8 cellular contexts compared by ENCODE assay signal in the genomic region with DNA sequence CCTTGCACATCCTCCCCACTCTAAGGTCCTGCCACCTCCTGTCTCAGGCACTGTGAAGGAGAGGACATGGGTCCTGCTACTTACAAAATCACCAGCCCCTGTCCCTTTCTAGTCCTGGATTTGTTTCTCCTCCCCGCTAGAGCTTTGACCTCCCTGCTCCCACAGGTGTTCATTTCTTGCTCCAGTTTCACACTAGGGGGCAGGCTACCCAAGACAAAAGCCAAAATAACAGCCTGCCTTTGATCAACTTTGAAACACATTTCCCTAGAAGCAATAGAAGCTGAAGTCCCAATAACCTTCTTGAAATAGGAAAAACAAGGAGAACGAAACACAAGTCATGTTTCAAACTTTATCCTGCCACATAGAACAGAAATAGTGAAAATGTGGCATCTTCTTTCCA.
DNase-seq lines count a peak whose midpoint lies in the region; ATAC-seq, FAIRE-seq and TF ChIP-seq lines count a peak whose summit lies in the region.

No MANE protein-coding gene starts in this region.

- intact Hi-C loops in vagina (cut with DNase I), result no loop called here

- H3K36me3 Mint-ChIP-seq in activated naive CD4-positive, alpha-beta T cell treated with anti-CD3 and anti-CD28 coated beads, Interleukin-2, amount 50 U/mL, for 72 hours, result no peaks in the 10 kb centered on the region

- H3K27me3 ChIP-seq in MG63 (no peaks in the 10 kb centered on the region), vagina (no peaks in the 10 kb centered on the region)

- H3K4me3 ChIP-seq in MG63 (no peak overlapping the region), vagina (no peak overlapping the region)

- no peak for TF ChIP-seq POLR2A in vagina (IDR thresholded peaks at IDR 0.05)

- H3K27ac ChIP-seq in vagina, result no peak overlapping the region

- no peak for DNase-seq in AG09319 (ENCODE audit: extremely low read depth, low read depth)
- DNase-seq in GM18507 (ENCODE audit: extremely low spot score, insufficient read length, low read depth), result peak; percentile 4
- peak; percentile 2 for DNase-seq in MG63
- DNase-seq in activated naive CD4-positive, alpha-beta T cell treated with anti-CD3 and anti-CD28 coated beads, Interleukin-2, amount 50 U/mL, for 72 hours (ENCODE audit: low spot score in 2 of 2), result peak in 1 of 2 donors; percentile 35
- DNase-seq in iPS-NIHi11 (ENCODE audit: low spot score), result peak; percentile 61
- no peak for DNase-seq in vagina (ENCODE audit: extremely low spot score in 2 of 2)

- H3K36me3 ChIP-seq in MG63, result no peaks in the 10 kb centered on the region
- H3K36me3 ChIP-seq in vagina, result no peaks in the 10 kb centered on the region

- peak; percentile 36 to 63 for ATAC-seq in activated naive CD4-positive, alpha-beta T cell treated with anti-CD3 and anti-CD28 coated beads, Interleukin-2, amount 50 U/mL, for 72 hours
- ATAC-seq in GM21515 (IDR thresholded peaks at IDR 0.05; ENCODE audit: unreplicated experiment) (no peak), HG03139 (IDR thresholded peaks at IDR 0.05; ENCODE audit: unreplicated experiment) (no peak)

- H3K9me3 ChIP-seq in MG63 (no peaks in the 10 kb centered on the region), vagina (no peaks in the 10 kb centered on the region)

- no peaks in the 10 kb centered on the region for H3K4me1 ChIP-seq in vagina

- H3K27ac Mint-ChIP-seq in activated naive CD4-positive, alpha-beta T cell treated with anti-CD3 and anti-CD28 coated beads, Interleukin-2, amount 50 U/mL, for 72 hours, result no peak overlapping the region

- TF ChIP-seq CTCF in AG09319 (IDR thresholded peaks at IDR 0.05; ENCODE audit: low read depth, low read length), result peak; percentile 68
- peak in 2 of 3 experiments; percentile 26 to 40 for TF ChIP-seq CTCF in vagina (IDR thresholded peaks at IDR 0.05)

- peak; percentile 69 for FAIRE-seq in GM18507 (lab: Jason Lieb, UNC)

- H3K9me3 Mint-ChIP-seq in activated naive CD4-positive, alpha-beta T cell treated with anti-CD3 and anti-CD28 coated beads, Interleukin-2, amount 50 U/mL, for 72 hours, result peaks cover 0 to 8% of the 10 kb centered on the region in 2 donors

Comparison
In these comparisons a context has a peak if more than half of its experiments do, and no peak if none do; other contexts are left out.
1. DNase-seq: peak in GM18507 (single experiment), MG63 (single experiment) and iPS-NIHi11 (single experiment); none in AG09319 (single experiment) and vagina (0 of 2).
2. ATAC-seq: peak in activated naive CD4-positive, alpha-beta T cell treated with anti-CD3 and anti-CD28 coated beads, Interleukin-2, amount 50 U/mL, for 72 hours (2 of 2); none in GM21515 (single experiment) and HG03139 (single experiment).